In the genomic region with DNA sequence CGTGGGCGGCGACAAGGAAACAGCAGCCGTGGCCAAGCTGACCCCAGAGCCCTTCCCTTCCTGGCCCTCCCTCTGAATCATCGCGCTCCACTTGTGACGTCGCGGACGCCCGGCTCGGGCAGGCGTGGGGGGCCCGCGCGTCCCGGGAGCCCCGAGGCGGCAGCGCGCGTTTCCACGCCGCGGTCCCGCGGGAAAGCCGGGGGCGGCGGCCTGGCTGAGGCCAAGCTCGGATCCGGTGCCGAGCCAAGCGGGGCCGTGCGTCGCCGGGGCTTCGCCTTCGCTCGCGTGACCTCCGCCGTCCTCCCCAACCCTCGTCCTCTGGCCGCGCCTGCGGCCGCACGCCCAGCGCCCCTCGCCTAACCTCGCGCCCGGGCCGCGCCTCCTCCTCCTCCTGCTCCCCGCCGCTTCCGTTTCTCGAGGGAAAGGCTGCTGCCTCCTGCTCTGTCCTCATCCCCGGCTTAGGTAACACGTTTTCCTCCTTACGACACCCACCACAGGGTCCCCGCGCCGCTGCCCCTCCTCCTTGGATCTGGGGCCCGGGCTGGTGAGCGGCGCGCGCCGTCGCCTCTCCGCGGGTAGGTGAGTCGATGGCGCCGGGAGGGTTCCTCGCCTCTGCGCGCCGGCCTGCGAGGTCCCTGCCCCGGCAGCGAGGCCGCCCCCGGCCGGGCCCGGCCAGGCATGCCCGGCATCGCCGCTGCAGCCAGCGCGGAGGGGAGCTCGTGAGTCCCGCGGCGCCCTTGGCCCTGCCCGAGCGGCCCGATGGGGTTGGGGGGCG, we compare ENCODE assay signal across 8 cellular contexts. TPM values are rescaled to one million over a fixed set of nuclear protein-coding genes. Genes with fewer than 3 reads are reported as not detected.
A peak's percentile ranks its signal among the peaks of the same experiment; 100 is the strongest.
DNase-seq lines count a peak whose midpoint lies in the region; ATAC-seq, FAIRE-seq and TF ChIP-seq lines count a peak whose summit lies in the region.

INPP1 (plus strand) TSS at position 90 of the 775 bp plus-strand sequence. CDS start 16,514 bp downstream, outside the sequence.

- intact Hi-C loops in pancreas (cut with DNase I), result no loop called here

- DNase-seq in HPDE6-E6E7 (ENCODE audit: extremely low spot score), result peak; percentile 61
- peak; percentile 89 for DNase-seq in SKM-1 (lab: John Stamatoyannopoulos, UW; ENCODE audit: unreplicated experiment)
- DNase-seq in amniotic epithelial cell (ENCODE audit: low read depth), result peak; percentile 52
- DNase-seq in cardiac muscle cell (ENCODE audit: low read depth in 1 of 2, low spot score in 1 of 2), result peak; percentile 68 to 72
- DNase-seq in pancreas, result peak; percentile 57 to 83 (median 64)
- no peak for DNase-seq in COLO829 (ENCODE audit: low spot score)

- H3K9ac ChIP-seq in ES-I3 (ENCODE audit: low read depth, low read length), result peak within 1 kb of the TSS; percentile 86

- no peak within 1 kb of the TSS for H3K27ac ChIP-seq in cardiac muscle cell
- H3K27ac ChIP-seq in pancreas, result peak within 1 kb of the TSS; percentile 85 to 95 (median 90)

- peak within 1 kb of the TSS; percentile 34 for H3K4me3 ChIP-seq in cardiac muscle cell
- H3K4me3 ChIP-seq in pancreas, result peak within 1 kb of the TSS; percentile 46 to 75 (median 58)

- FAIRE-seq in pancreas (lab: Jason Lieb, UNC), result no peak

- no peaks in the 10 kb centered on the region for H3K36me3 ChIP-seq in ES-I3 (ENCODE audit: insufficient read depth, low read length)
- H3K36me3 ChIP-seq in cardiac muscle cell, result no peaks in the 10 kb centered on the region
- H3K36me3 ChIP-seq in pancreas, result no peaks in the 10 kb centered on the region

- H3K9me3 ChIP-seq in ES-I3 (ENCODE audit: control insufficient read depth, insufficient read depth, low read length) (no peaks in the 10 kb centered on the region), cardiac muscle cell (ENCODE audit: low read depth) (no peaks in the 10 kb centered on the region), pancreas (no peaks in the 10 kb centered on the region)

- WGBS in pancreas, 2 donors, result 0 to 1% methylated on average over 95 to 103 of the region's 103 CpGs

- no peak for TF ChIP-seq CTCF in cardiac muscle cell (IDR thresholded peaks at IDR 0.05; ENCODE audit: low read depth, low read length)
- no peak for TF ChIP-seq CTCF in pancreas (IDR thresholded peaks at IDR 0.05)

- H3K27me3 ChIP-seq in cardiac muscle cell (peaks cover 35% of the 10 kb centered on the region), pancreas (no peaks in the 10 kb centered on the region)

- ATAC-seq in GM21390 (IDR thresholded peaks at IDR 0.05; ENCODE audit: unreplicated experiment), result peak; percentile 59
- peak; percentile 69 to 83 (median 80) for ATAC-seq in pancreas

- H3K4me1 ChIP-seq in ES-I3 (ENCODE audit: insufficient read depth, low read length), result no peaks in the 10 kb centered on the region
- peaks cover 5% of the 10 kb centered on the region for H3K4me1 ChIP-seq in cardiac muscle cell (ENCODE audit: low read depth)
- peaks cover 0 to 18% (median 17%) of the 10 kb centered on the region in 3 donors for H3K4me1 ChIP-seq in pancreas

RNA-seq across cellular contexts. Expression of gene INPP1, which starts in this region (rescaled TPM):
- total RNA-seq in cardiac muscle cell, result 1.1 and 2.9 TPM in 2 replicates
- polyA plus RNA-seq in cardiac muscle cell, result 3.3 and 11.2 TPM in 2 replicates
- total RNA-seq in pancreas, result 10 to 100 TPM; 11.5 to 19.8 (median 14.6) TPM
- 10 to 100 TPM; 17.8 to 31.0 TPM for polyA plus RNA-seq in pancreas
